Comparison of ENCODE assay signal across 21 cellular contexts in the genomic region with DNA sequence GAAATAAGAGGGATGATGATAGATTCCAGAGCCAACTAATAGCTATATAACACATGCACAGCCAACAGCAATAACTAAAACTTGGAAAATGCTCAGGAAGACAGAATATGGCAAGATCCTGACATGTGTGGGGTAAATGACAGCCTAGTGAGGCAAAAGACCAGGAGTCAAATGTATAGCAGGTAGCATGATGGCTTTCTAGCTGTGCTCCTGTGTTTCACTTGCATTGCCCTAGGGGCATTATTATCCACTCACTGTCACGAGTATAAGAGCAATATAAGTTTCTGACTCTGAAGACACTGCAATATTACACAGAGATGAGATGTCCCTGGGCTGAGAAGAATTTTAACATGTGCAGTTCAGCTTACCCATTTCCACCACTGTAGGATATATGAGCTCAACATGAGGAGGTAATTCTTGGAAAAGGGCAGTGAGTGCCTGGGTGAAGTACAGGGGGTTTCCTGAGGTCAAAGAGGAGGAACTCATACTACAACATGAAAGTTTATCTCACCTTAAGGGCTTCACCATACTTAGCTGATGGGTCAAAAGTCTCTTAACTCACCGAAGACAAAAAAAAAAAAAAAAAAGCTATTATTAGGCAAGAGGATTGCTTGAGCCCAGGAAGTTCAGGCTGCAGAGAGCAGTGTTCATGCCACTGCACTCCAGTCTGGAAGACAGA.
"Had no signal": no experiment of that assay in that cellular context is flagged by ENCODE, and none has a peak within 500 bp of the region (broad histone marks: within the 10 kb centered on the region; RNA-seq: fewer than 3 reads in every experiment).

No MANE protein-coding gene starts in this region.

- H3K4me1 ChIP-seq: esophagus muscularis mucosa, gastroesophageal sphincter, left ventricle myocardium inferior, lower lobe of right lung, right atrium auricular region, sigmoid colon had no signal

- H3K36me3 Mint-ChIP-seq: memory B cell, mesothelial cell of epicardium had no signal

- H3K27me3 Mint-ChIP-seq: memory B cell had no signal

- H3K27ac Mint-ChIP-seq: memory B cell, mesothelial cell of epicardium had no signal

- DNase-seq: cortex of kidney; dorsolateral prefrontal cortex; effector memory CD4-positive, alpha-beta T cell; glutamatergic neuron; kidney; left cardiac atrium; left ventricle myocardium inferior; lower lobe of right lung; sigmoid colon; stimulated activated CD4-positive, alpha-beta T cell treated with anti-CD3 and anti-CD28 coated beads, Interleukin-2, amount 100 ng/mL, for 24 hours; stimulated activated CD4-positive, alpha-beta T cell treated with anti-CD3 and anti-CD28 coated beads, Interleukin-4, amount 100 ng/mL, for 4 hours; stimulated activated naive CD4-positive, alpha-beta T cell treated with Interleukin-2 at 50 U/mL for 16 hours had no signal

- H3K27me3 ChIP-seq: dorsolateral prefrontal cortex, esophagus muscularis mucosa, gastroesophageal sphincter, neutrophil, right atrium auricular region, sigmoid colon had no signal

- H3K4me1 Mint-ChIP-seq: memory B cell had no signal

- H3K27ac ChIP-seq: dorsolateral prefrontal cortex, epithelial cell of prostate, esophagus muscularis mucosa, gastroesophageal sphincter, left ventricle myocardium inferior, lower lobe of right lung, neutrophil, right atrium auricular region, sigmoid colon, skin epidermis had no signal

- H3K9me3 Mint-ChIP-seq: memory B cell, mesothelial cell of epicardium, nephron had no signal

- H3K4me3 Mint-ChIP-seq: memory B cell, mesothelial cell of epicardium, nephron had no signal

- ATAC-seq: gastroesophageal sphincter, left cardiac atrium, lower lobe of right lung had no signal
